Comparison of ENCODE assay signal across 10 cellular contexts in the genomic region with DNA sequence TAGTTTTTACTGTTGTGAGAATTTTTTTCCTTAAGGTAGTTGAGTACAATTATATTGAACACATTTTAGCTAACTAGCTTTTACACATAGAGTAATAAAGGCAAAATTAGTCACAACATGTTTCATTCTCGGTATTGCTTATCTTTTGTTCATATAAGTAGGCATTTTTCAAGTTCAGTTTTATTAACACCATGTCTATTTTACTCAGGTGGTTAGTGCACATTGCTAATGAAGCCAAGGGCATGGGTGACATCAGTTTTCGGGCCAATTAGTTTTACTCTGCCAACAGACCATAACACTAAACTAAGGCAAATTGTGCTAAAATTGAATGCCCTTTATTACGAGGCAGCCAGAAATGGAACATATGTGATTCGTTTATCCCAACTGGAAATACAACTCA. TPM values are rescaled to one million over a fixed set of nuclear protein-coding genes. Genes with fewer than 3 reads are reported as not detected.
"Had no signal": no experiment of that assay in that cellular context is flagged by ENCODE, and none has a peak within 500 bp of the region (broad histone marks: within the 10 kb centered on the region; RNA-seq: fewer than 3 reads in every experiment).

No MANE protein-coding gene starts in this region.

- DNase-seq: GM23248, H9, HCEC 1CT, IMR-90 had no signal

- FAIRE-seq: H1, H54, HTR-8/SVneo, K562 had no signal

- H2AFZ ChIP-seq: GM23248 had no signal

- H3K9ac ChIP-seq: GM23248, KMS-11 had no signal

- H3K4me3 ChIP-seq: GM23248, K562 had no signal

- ATAC-seq: K562 had no signal

- H3K4me2 ChIP-seq: KMS-11 had no signal

- H3K27ac ChIP-seq: GM23248, KMS-11 had no signal

RNA-seq across cellular contexts. Expression of a gene that starts 19.6 kb away (rescaled TPM):
- total RNA-seq: GM23248, HT-29, K562 had no signal
- polyA plus RNA-seq: GM23248, IMR-90, K562 had no signal
